ENCODE assay signal across 22 cellular contexts in genomic region chr7:130047801-130048200, GRCh38.
"Had no signal": no experiment of that assay in that cellular context is flagged by ENCODE, and none has a peak within 500 bp of the region (broad histone marks: within the 10 kb centered on the region; RNA-seq: fewer than 3 reads in every experiment).

No MANE protein-coding gene starts in this region.

- FAIRE-seq: frontal cortex, keratinocyte had no signal

- H3K36me3 ChIP-seq: prostate gland had no signal

- H3K4me1 ChIP-seq: prostate gland had no signal

- H3K4me3 Mint-ChIP-seq: memory B cell; mesothelial cell of epicardium; naive thymus-derived CD4-positive, alpha-beta T cell; stimulated activated effector memory CD8-positive, alpha-beta T cell treated with anti-CD3 and anti-CD28 coated beads, Interleukin-12 subunit alpha, Interleukin-12 subunit beta, amount 100 ng/mL, for 72 hours; type B pancreatic cell had no signal

- H3K9me3 Mint-ChIP-seq: memory B cell; mesothelial cell of epicardium; nephron progenitor cell; stimulated activated effector memory CD8-positive, alpha-beta T cell treated with anti-CD3 and anti-CD28 coated beads, Interleukin-12 subunit alpha, Interleukin-12 subunit beta, amount 100 ng/mL, for 72 hours had no signal

- H3K4me3 ChIP-seq: coronary artery, esophagus muscularis mucosa, lower lobe of right lung, prostate gland, right atrium auricular region, stomach, tibial artery had no signal

- H3K27me3 ChIP-seq: esophagus muscularis mucosa, right atrium auricular region, stomach, tibial artery had no signal

- DNase-seq: dermis blood vessel endothelial cell; effector memory CD4-positive, alpha-beta T cell; left ventricle myocardium superior; lower lobe of right lung; naive thymus-derived CD4-positive, alpha-beta T cell; nephron progenitor cell; stimulated activated CD4-positive, alpha-beta T cell treated with anti-CD3 and anti-CD28 coated beads, Interleukin-2, amount 100 ng/mL, for 24 hours; stimulated activated CD4-positive, alpha-beta T cell treated with anti-CD3 and anti-CD28 coated beads, Interleukin-4, amount 100 ng/mL, for 24 hours; stimulated activated naive CD4-positive, alpha-beta T cell treated with Interleukin-2 at 50 U/mL for 16 hours; stomach; tibial artery had no signal

- H3K27ac ChIP-seq: coronary artery, esophagus muscularis mucosa, lower lobe of right lung, prostate gland, right atrium auricular region, stomach, tibial artery had no signal

- H3K9me3 ChIP-seq: esophagus muscularis mucosa, lower lobe of right lung, prostate gland, right atrium auricular region, stomach, tibial artery had no signal

- ATAC-seq: left ventricle myocardium superior; lower lobe of right lung; naive thymus-derived CD4-positive, alpha-beta T cell; sciatic nerve; stimulated activated effector memory CD8-positive, alpha-beta T cell treated with anti-CD3 and anti-CD28 coated beads, Interleukin-12 subunit alpha, Interleukin-12 subunit beta, amount 100 ng/mL, for 72 hours had no signal

- H3K27ac Mint-ChIP-seq: memory B cell; mesothelial cell of epicardium; naive thymus-derived CD4-positive, alpha-beta T cell; nephron progenitor cell; stimulated activated effector memory CD8-positive, alpha-beta T cell treated with anti-CD3 and anti-CD28 coated beads, Interleukin-12 subunit alpha, Interleukin-12 subunit beta, amount 100 ng/mL, for 72 hours; type B pancreatic cell had no signal

- H3K27me3 Mint-ChIP-seq: memory B cell; naive thymus-derived CD4-positive, alpha-beta T cell had no signal
